21 cellular contexts compared by ENCODE assay signal in the genomic region with DNA sequence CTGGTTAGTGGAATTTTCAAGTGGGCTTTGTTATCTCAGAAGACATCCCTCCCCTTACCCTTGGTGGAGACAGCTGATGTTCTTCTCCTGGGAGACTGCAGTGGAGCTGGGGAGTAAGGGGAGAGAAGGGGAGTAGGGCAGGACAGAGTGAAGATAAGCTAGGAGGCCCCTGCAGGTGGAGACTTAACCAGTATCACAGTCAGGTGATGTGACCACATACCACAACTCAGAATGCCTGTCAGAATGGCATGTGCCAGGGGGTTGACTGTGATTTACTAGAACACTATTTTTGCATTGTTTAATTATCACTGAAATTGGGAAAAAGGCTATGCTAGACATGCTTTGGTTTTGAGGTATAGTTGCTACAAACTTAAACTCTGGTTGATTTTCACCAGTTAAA.
DNase-seq lines count a peak whose midpoint lies in the region; ATAC-seq, FAIRE-seq and TF ChIP-seq lines count a peak whose summit lies in the region.
"Had no signal": no experiment of that assay in that cellular context is flagged by ENCODE, and none has a peak within 500 bp of the region (broad histone marks: within the 10 kb centered on the region; RNA-seq: fewer than 3 reads in every experiment).

No MANE protein-coding gene starts in this region.

- H4K20me1 ChIP-seq in GM23338 (replicated peaks; ENCODE audit: insufficient read depth) (0 out of 2 replicates have a peak, but pooled peaks cover 6% of the 10 kb centered on the region), keratinocyte (ENCODE audit: control insufficient read depth, extremely low read depth, insufficient read depth, low read length) (no peaks in the 10 kb centered on the region)

- H3K4me2 ChIP-seq in GM23338 (no peak overlapping the region), keratinocyte (ENCODE audit: control insufficient read depth, extremely low read depth, insufficient read depth, low read depth, low read length) (no peak overlapping the region)
- H3K4me2 ChIP-seq: A549 had no signal

- dilution Hi-C loops in keratinocyte (cut with MboI; ENCODE audit: extremely low pct_ligation_motif_present, low sequenced_read_pairs), result no loop called here

- H3K4me1 ChIP-seq in GM23338 (ENCODE audit: insufficient read depth), result no peaks in the 10 kb centered on the region
- H3K4me1 ChIP-seq in keratinocyte (ENCODE audit: control insufficient read depth, extremely low read depth, insufficient read depth, low read length), result peaks cover 26% of the 10 kb centered on the region
- H3K4me1 ChIP-seq: Caco-2 had no signal

- H3K27ac Mint-ChIP-seq in activated naive CD8-positive, alpha-beta T cell treated with anti-CD3 and anti-CD28 coated beads, Interleukin-2, amount 10 ng/mL, durations not matched to agents 7 days and 5 days, result no peak overlapping the region
- H3K27ac Mint-ChIP-seq in activated naive CD8-positive, alpha-beta T cell treated with anti-CD3 and anti-CD28 coated beads, Interleukin-2, amount 50 U/mL, for 24 hours, result no peak overlapping the region
- H3K27ac Mint-ChIP-seq in GM23338, result no peak overlapping the region
- H3K27ac Mint-ChIP-seq in WTC11, result no peak overlapping the region
- H3K27ac Mint-ChIP-seq: CD4-positive, alpha-beta T cell; HFFc6 had no signal

- no peak overlapping the region for H2AFZ ChIP-seq in GM23338
- H2AFZ ChIP-seq in keratinocyte (ENCODE audit: control insufficient read depth, low read length), result no peak overlapping the region

- H3K27me3 ChIP-seq in GM23338 (ENCODE audit: insufficient read depth) (no peaks in the 10 kb centered on the region), keratinocyte (ENCODE audit: control insufficient read depth, extremely low read depth, insufficient read depth, low read length) (no peaks in the 10 kb centered on the region)

- CTCF ChIA-PET in WTC11 (lab: Charles Lee), result interaction anchor here (0.6 to 1.2 kb wide), 3 partner anchors 15 to 145 kb away, joined by 3 to 6 read pairs (median 5); no protein-coding TSS in a partner anchor

- peak; percentile 13 for FAIRE-seq in keratinocyte (lab: Jason Lieb, UNC)
- FAIRE-seq: A549, HepG2, RCC 7860 had no signal

- no peak overlapping the region for H3K4me3 Mint-ChIP-seq in activated naive CD8-positive, alpha-beta T cell treated with anti-CD3 and anti-CD28 coated beads, Interleukin-2, amount 10 ng/mL, durations not matched to agents 7 days and 5 days
- H3K4me3 Mint-ChIP-seq in activated naive CD8-positive, alpha-beta T cell treated with anti-CD3 and anti-CD28 coated beads, Interleukin-2, amount 50 U/mL, for 24 hours, result no peak overlapping the region
- H3K4me3 Mint-ChIP-seq in GM23338 (no peak overlapping the region), WTC11 (no peak overlapping the region)
- H3K4me3 Mint-ChIP-seq: CD4-positive, alpha-beta T cell; HFFc6 had no signal

- H3K9me1 ChIP-seq in keratinocyte (ENCODE audit: control insufficient read depth, extremely low read depth, insufficient read depth, low read length), result no peaks in the 10 kb centered on the region

- H3K9ac ChIP-seq in keratinocyte (ENCODE audit: control insufficient read depth, extremely low read depth, insufficient read depth, low read length), result no peak overlapping the region

- H3K79me2 ChIP-seq in GM23338 (replicated peaks; ENCODE audit: insufficient read depth), result no peaks in the 10 kb centered on the region
- no peaks in the 10 kb centered on the region for H3K79me2 ChIP-seq in keratinocyte (ENCODE audit: control insufficient read depth, insufficient read depth, low read length)

- no peak for DNase-seq in activated naive CD8-positive, alpha-beta T cell treated with anti-CD3 and anti-CD28 coated beads, Interleukin-2, amount 10 ng/mL, durations not matched to agents 7 days and 5 days
- DNase-seq in activated naive CD8-positive, alpha-beta T cell treated with anti-CD3 and anti-CD28 coated beads, Interleukin-2, amount 50 U/mL, for 24 hours, result no peak
- DNase-seq in GM23338 (ENCODE audit: low spot score), result no peak
- DNase-seq in WTC11 (ENCODE audit: low spot score), result no peak
- DNase-seq in keratinocyte (ENCODE audit: low read depth, low spot score), result no peak
- DNase-seq in KBM-7, result no peak
- no peak for DNase-seq in cerebellar nuclear complex (lab: John Stamatoyannopoulos, UW)
- no peak for DNase-seq in left colon
- DNase-seq: Caco-2; CD4-positive, alpha-beta T cell; DMS153; GF-D8; HFFc6; Karpas-422; NCI-H1092 treated with DMSO at 0.1 percent for 48 hours; NCI-H1694; NK-92 treated with Interleukin-12 subunit alpha and Interleukin-12 subunit beta, amount 100 ng/mL, for 24 hours had no signal

- no peak overlapping the region for H3K27ac ChIP-seq in GM23338 (ENCODE audit: low read depth)
- H3K27ac ChIP-seq in keratinocyte (ENCODE audit: control insufficient read depth, insufficient read depth, low read length), result no peak overlapping the region
- H3K27ac ChIP-seq: A549 had no signal

- H3K9me3 ChIP-seq in keratinocyte (ENCODE audit: control insufficient read depth, low read depth, low read length), result no peaks in the 10 kb centered on the region
- H3K9me3 ChIP-seq: A549, Caco-2 had no signal

- no peaks in the 10 kb centered on the region for H3K27me3 Mint-ChIP-seq in activated naive CD8-positive, alpha-beta T cell treated with anti-CD3 and anti-CD28 coated beads, Interleukin-2, amount 10 ng/mL, durations not matched to agents 7 days and 5 days
- no peaks in the 10 kb centered on the region for H3K27me3 Mint-ChIP-seq in activated naive CD8-positive, alpha-beta T cell treated with anti-CD3 and anti-CD28 coated beads, Interleukin-2, amount 50 U/mL, for 24 hours
- H3K27me3 Mint-ChIP-seq in GM23338 (ENCODE audit: insufficient read depth, low read depth, poor library complexity) (no peaks in the 10 kb centered on the region), WTC11 (ENCODE audit: low read depth) (no peaks in the 10 kb centered on the region)
- H3K27me3 Mint-ChIP-seq: CD4-positive, alpha-beta T cell had no signal

- H3F3A ChIP-seq in GM23338 (replicated peaks; ENCODE audit: low read depth), result no peaks in the 10 kb centered on the region

- TF ChIP-seq CTCF in GM23338 (conservative IDR thresholded peaks at IDR 0.05; ENCODE audit: low read depth in 2 of 2) (no peak), WTC11 (IDR thresholded peaks at IDR 0.05) (no peak), keratinocyte (optimal IDR thresholded peaks at IDR 0.05 in 1 of 3, IDR thresholded peaks at IDR 0.05 in 1 of 3, conservative IDR thresholded peaks at IDR 0.05 in 1 of 3; ENCODE audit: extremely low read depth in 1 of 3, insufficient read depth in 2 of 3, low read length in 3 of 3) (no peak)

- in situ Hi-C loops in KBM-7 (cut with MboI; ENCODE audit: low pct_unique_long_range_greater_than_20kb, low sequenced_read_pairs), result no loop called here

- no peaks in the 10 kb centered on the region; the same call in 1 of the 2 replicates for H3K36me3 ChIP-seq in GM23338 (ENCODE audit: insufficient read depth)
- H3K36me3 ChIP-seq in keratinocyte (ENCODE audit: control insufficient read depth in 2 of 2, extremely low read depth in 1 of 2, insufficient read depth in 2 of 2, low read length in 2 of 2), result no peaks in the 10 kb centered on the region

- peak; percentile 50 for ATAC-seq in activated naive CD8-positive, alpha-beta T cell treated with anti-CD3 and anti-CD28 coated beads, Interleukin-2, amount 10 ng/mL, durations not matched to agents 7 days and 5 days (ENCODE audit: low read depth)
- ATAC-seq in activated naive CD8-positive, alpha-beta T cell treated with anti-CD3 and anti-CD28 coated beads, Interleukin-2, amount 50 U/mL, for 24 hours, result no peak
- ATAC-seq in GM23338 (peak; percentile 65), WTC11 (peak; percentile 69), left colon (no peak)
- ATAC-seq: A549, HepG2, Right ventricle myocardium inferior had no signal

- peaks cover 6% of the 10 kb centered on the region for H3K4me1 Mint-ChIP-seq in activated naive CD8-positive, alpha-beta T cell treated with anti-CD3 and anti-CD28 coated beads, Interleukin-2, amount 10 ng/mL, durations not matched to agents 7 days and 5 days
- H3K4me1 Mint-ChIP-seq in activated naive CD8-positive, alpha-beta T cell treated with anti-CD3 and anti-CD28 coated beads, Interleukin-2, amount 50 U/mL, for 24 hours, result peaks cover 2% of the 10 kb centered on the region
- H3K4me1 Mint-ChIP-seq in GM23338 (peaks cover 2% of the 10 kb centered on the region; the same call in 2 of the 3 replicates), WTC11 (no peaks in the 10 kb centered on the region)

- peaks cover 16% of the 10 kb centered on the region for H3K36me3 Mint-ChIP-seq in activated naive CD8-positive, alpha-beta T cell treated with anti-CD3 and anti-CD28 coated beads, Interleukin-2, amount 10 ng/mL, durations not matched to agents 7 days and 5 days
- H3K36me3 Mint-ChIP-seq in activated naive CD8-positive, alpha-beta T cell treated with anti-CD3 and anti-CD28 coated beads, Interleukin-2, amount 50 U/mL, for 24 hours (ENCODE audit: low read depth), result peaks cover 21% of the 10 kb centered on the region
- H3K36me3 Mint-ChIP-seq in GM23338 (ENCODE audit: low read depth) (peaks cover 7% of the 10 kb centered on the region; the same call in 2 of the 3 replicates), WTC11 (peaks cover 6% of the 10 kb centered on the region)

- H3K4me3 ChIP-seq in GM23338 (no peak overlapping the region), keratinocyte (ENCODE audit: control insufficient read depth in 2 of 3, extremely low read depth in 1 of 3, insufficient read depth in 2 of 3, low read depth in 1 of 3, low read length in 3 of 3) (no peak overlapping the region)
- H3K4me3 ChIP-seq: A549 had no signal

- intact Hi-C loops in left colon (cut with DNase I, micrococcal nuclease), result no loop called here

- peaks cover 3% of the 10 kb centered on the region for H3K9me3 Mint-ChIP-seq in activated naive CD8-positive, alpha-beta T cell treated with anti-CD3 and anti-CD28 coated beads, Interleukin-2, amount 10 ng/mL, durations not matched to agents 7 days and 5 days
- H3K9me3 Mint-ChIP-seq in activated naive CD8-positive, alpha-beta T cell treated with anti-CD3 and anti-CD28 coated beads, Interleukin-2, amount 50 U/mL, for 24 hours, result no peaks in the 10 kb centered on the region
- H3K9me3 Mint-ChIP-seq in GM23338 (no peaks in the 10 kb centered on the region), WTC11 (no peaks in the 10 kb centered on the region)
- H3K9me3 Mint-ChIP-seq: HFFc6 had no signal

- H3K9me2 ChIP-seq in GM23338 (ENCODE audit: insufficient read depth), result no peaks in the 10 kb centered on the region

- POLR2A ChIA-PET in activated naive CD8-positive, alpha-beta T cell treated with anti-CD3 and anti-CD28 coated beads, Interleukin-2, amount 10 ng/mL, durations not matched to agents 7 days and 5 days (lab: Charles Lee), result no interaction called here
- POLR2A ChIA-PET in WTC11 (lab: Charles Lee), result no interaction called here

TF ChIP-seq in GM23338, 12 proteins besides CTCF, POLR2A, EP300 and RAD21 (continues in another document):
- no peak for TF ChIP-seq STAT1 (IDR thresholded peaks at IDR 0.05; ENCODE audit: unreplicated experiment)

TF ChIP-seq in WTC11, 78 proteins besides CTCF, POLR2A, EP300 and RAD21 (continues in another document):
- TF ChIP-seq ZNF416 (CRISPR knock-in tag; IDR thresholded peaks at IDR 0.05) (no peak), GTF2I (CRISPR knock-in tag; conservative IDR thresholded peaks at IDR 0.05) (no peak), SP1 (CRISPR knock-in tag; conservative IDR thresholded peaks at IDR 0.05) (no peak), JAZF1 (CRISPR knock-in tag; IDR thresholded peaks at IDR 0.05) (no peak)

Comparison
In these comparisons a context has a peak if more than half of its experiments do, and no peak if none do; other contexts are left out.
1. ATAC-seq: peak in activated naive CD8-positive, alpha-beta T cell treated with anti-CD3 and anti-CD28 coated beads, Interleukin-2, amount 10 ng/mL, durations not matched to agents 7 days and 5 days (single experiment), GM23338 (single experiment) and WTC11 (single experiment); none in activated naive CD8-positive, alpha-beta T cell treated with anti-CD3 and anti-CD28 coated beads, Interleukin-2, amount 50 U/mL, for 24 hours (single experiment) and left colon (single experiment).